10 cellular contexts compared by ENCODE assay signal in the genomic region with DNA sequence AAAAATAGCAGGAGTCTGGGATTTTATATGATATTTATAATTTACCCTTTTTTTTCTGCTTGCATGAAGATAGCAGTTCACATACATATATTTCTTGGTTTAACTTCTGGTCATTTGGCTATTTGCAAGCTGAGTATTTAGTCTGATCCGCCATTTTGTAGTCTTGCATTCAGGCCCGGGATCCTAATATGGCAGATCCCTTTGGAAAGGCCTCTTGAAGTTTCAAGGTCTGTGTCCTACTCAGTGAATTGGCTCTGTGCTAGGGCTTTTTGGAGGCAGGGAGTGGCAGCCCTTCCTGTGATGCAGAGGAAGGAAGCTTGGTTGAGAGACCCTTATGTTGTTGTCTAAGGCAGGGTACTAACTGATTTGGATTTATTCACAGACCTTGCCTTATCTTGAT. TPM values are rescaled to one million over a fixed set of nuclear protein-coding genes. Genes with fewer than 3 reads are reported as not detected.
A peak's percentile ranks its signal among the peaks of the same experiment; 100 is the strongest.
DNase-seq lines count a peak whose midpoint lies in the region; ATAC-seq, FAIRE-seq and TF ChIP-seq lines count a peak whose summit lies in the region.
"Had no signal": no experiment of that assay in that cellular context is flagged by ENCODE, and none has a peak within 500 bp of the region (broad histone marks: within the 10 kb centered on the region; RNA-seq: fewer than 3 reads in every experiment).

No MANE protein-coding gene starts in this region.

- peaks cover 18% of the 10 kb centered on the region for H4K20me1 ChIP-seq in HepG2 (ENCODE audit: insufficient read depth, low read length)

- H3K36me3 Mint-ChIP-seq in activated naive CD8-positive, alpha-beta T cell = peaks cover 11% of the 10 kb centered on the region
- H3K36me3 Mint-ChIP-seq in immature natural killer cell = no peaks in the 10 kb centered on the region

- intact Hi-C loops in HepG2 (cut with micrococcal nuclease; ENCODE audit: unreplicated experiment) = loop anchor here (2.0 to 5.0 kb wide), 2 partner anchors 55 kb away; no protein-coding TSS in a partner anchor
- intact Hi-C loops in right lobe of liver (cut with DNase I) = no loop called here
- intact Hi-C loops in prostate gland (cut with DNase I) = loop anchor here (5.0 kb wide), 1 partner anchor 480 kb away; the partner anchor contains the start of gene UBE3A

- CTCF ChIA-PET in HepG2 (lab: Yijun Ruan, JAX; ENCODE audit: low intra/inter-chr PET ratio, low total read pairs) = no interaction called here

- H3K9ac ChIP-seq in HepG2 (ENCODE audit: insufficient read depth, low read depth, low read length) = no peak overlapping the region

- no peak overlapping the region for H3K27ac ChIP-seq in HepG2 (ENCODE audit: extremely low read length, insufficient read depth, low read length)
- no peak overlapping the region for H3K27ac ChIP-seq in right lobe of liver
- H3K27ac ChIP-seq in prostate gland = no peak overlapping the region

- no peak for TF ChIP-seq RAD21 in HepG2 (CRISPR knock-in tag; IDR thresholded peaks at IDR 0.05)

- H3K4me1 Mint-ChIP-seq in activated naive CD8-positive, alpha-beta T cell (ENCODE audit: low read depth) = peaks cover 11% of the 10 kb centered on the region
- H3K4me1 Mint-ChIP-seq in immature natural killer cell = peaks cover 32 to 55% of the 10 kb centered on the region in 2 donors

- H3K27me3 ChIP-seq in HepG2 (ENCODE audit: control insufficient read depth in 1 of 2, insufficient read depth in 2 of 2, low read length in 2 of 2) (no peaks in the 10 kb centered on the region; a peak in 2 of 5 replicates), right lobe of liver (no peaks in the 10 kb centered on the region), prostate gland (replicated peaks; ENCODE audit: insufficient read depth) (no peaks in the 10 kb centered on the region)
- H3K27me3 ChIP-seq: transverse colon had no signal

- no peak overlapping the region for H2AFZ ChIP-seq in HepG2 (ENCODE audit: low read length)

- TF ChIP-seq CTCF in HepG2 (CRISPR knock-in tag; IDR thresholded peaks at IDR 0.05) (no peak), right lobe of liver (IDR thresholded peaks at IDR 0.05) (no peak), prostate gland (IDR thresholded peaks at IDR 0.05) (no peak)

- BruUV-seq in HepG2 (replicated peaks; lab: Mats Ljungman, UMichigan) = no TSS peak

- H3K4me3 Mint-ChIP-seq in activated naive CD8-positive, alpha-beta T cell = peak overlapping the region; percentile 44
- H3K4me3 Mint-ChIP-seq in immature natural killer cell = peak overlapping the region; percentile 19 to 94 (median 58)

- peak overlapping the region; percentile 75 for H3K4me2 ChIP-seq in HepG2 (ENCODE audit: low read depth, low read length)

- in situ Hi-C loops in HepG2 (cut with HindIII; ENCODE audit: extremely low pct_ligation_motif_present, low pct_unique_long_range_greater_than_20kb) = no loop called here

- H3K9me3 Mint-ChIP-seq in activated naive CD8-positive, alpha-beta T cell (ENCODE audit: low read depth) = no peaks in the 10 kb centered on the region
- H3K9me3 Mint-ChIP-seq in immature natural killer cell = peaks cover 0 to 9% (median under 1%) of the 10 kb centered on the region in 6 donors

- POLR2A ChIA-PET in HepG2 (lab: Yijun Ruan, JAX) = no interaction called here

- H3K4me3 ChIP-seq in HepG2 (replicated peaks in 1 of 3; ENCODE audit: insufficient read depth in 1 of 3, low read depth in 2 of 3, low read length in 3 of 3) (peak overlapping the region in 2 of 3 experiments; percentile 3 to 82; a peak in 3 of 6 replicates), right lobe of liver (no peak overlapping the region), prostate gland (peak overlapping the region in 1 of 2 donors; percentile 61)
- H3K4me3 ChIP-seq: transverse colon had no signal

- FAIRE-seq in HepG2 (lab: Jason Lieb, UNC) = no peak

- no peak for ATAC-seq in HepG2
- no peak for ATAC-seq in right lobe of liver
- ATAC-seq in GM21381 (IDR thresholded peaks at IDR 0.05; ENCODE audit: unreplicated experiment) = no peak
- no peak for ATAC-seq in HG03039 (IDR thresholded peaks at IDR 0.05; ENCODE audit: unreplicated experiment)

- H3K36me3 ChIP-seq in HepG2 (replicated peaks in 1 of 2; ENCODE audit: control insufficient read depth in 1 of 2, insufficient read depth in 2 of 2, low read length in 2 of 2) = no peaks in the 10 kb centered on the region
- H3K36me3 ChIP-seq in right lobe of liver = no peaks in the 10 kb centered on the region
- H3K36me3 ChIP-seq in prostate gland = no peaks in the 10 kb centered on the region

- no peaks in the 10 kb centered on the region for H3K27me3 Mint-ChIP-seq in activated naive CD8-positive, alpha-beta T cell
- peaks cover 16 to 19% (median 18%) of the 10 kb centered on the region in 3 donors for H3K27me3 Mint-ChIP-seq in immature natural killer cell (ENCODE audit: low read depth in 3 of 3)

- H3K4me1 ChIP-seq in HepG2 (ENCODE audit: insufficient read depth, low read length) (peaks cover 46% of the 10 kb centered on the region), right lobe of liver (no peaks in the 10 kb centered on the region), prostate gland (replicated peaks) (no peaks in the 10 kb centered on the region)
- H3K4me1 ChIP-seq: transverse colon had no signal

- H3K9me3 ChIP-seq in HepG2 (ENCODE audit: low read length) (peaks cover 45% of the 10 kb centered on the region), right lobe of liver (no peaks in the 10 kb centered on the region), prostate gland (no peaks in the 10 kb centered on the region)

- no peak for DNase-seq in HepG2 (ENCODE audit: low spot score)
- DNase-seq in right lobe of liver = no peak
- DNase-seq in immature natural killer cell = no peak
- no peak for DNase-seq in prostate gland (ENCODE audit: low spot score)
- no peak for DNase-seq in NCI-H526 treated with DMSO at 0.1 percent for 48 hours (lab: John Stamatoyannopoulos, UW)
- DNase-seq: retina, transverse colon had no signal

- H3K27ac Mint-ChIP-seq in activated naive CD8-positive, alpha-beta T cell = no peak overlapping the region
- H3K27ac Mint-ChIP-seq in immature natural killer cell = peak overlapping the region in 5 of 6 donors; percentile 18 to 65 (median 53)

- 54% methylated on average over 2 of the region's 2 CpGs for WGBS in HepG2 (ENCODE audit: low lambda C conversion rate)
- 72% methylated on average over 2 of the region's 2 CpGs for WGBS in right lobe of liver (ENCODE audit: insufficient coverage, low coverage, low lambda C conversion rate, missing lambda C conversion rate)
- WGBS in prostate gland = 79% methylated on average over 2 of the region's 2 CpGs

- no peak for TF ChIP-seq EP300 in HepG2 (IDR thresholded peaks at IDR 0.05; ENCODE audit: low read depth in 2 of 2, low read length in 2 of 2)
- no peak for TF ChIP-seq EP300 in HepG2 (CRISPR knock-in tag; IDR thresholded peaks at IDR 0.05; ENCODE audit: borderline replicate concordance)

- H3K79me2 ChIP-seq in HepG2 (ENCODE audit: insufficient read depth, low read length) = peaks cover 76% of the 10 kb centered on the region

- TF ChIP-seq POLR2A in HepG2 (IDR thresholded peaks at IDR 0.05; ENCODE audit: insufficient read depth in 1 of 2, low read depth in 2 of 2, low read length in 2 of 2) (no peak), right lobe of liver (IDR thresholded peaks at IDR 0.05) (no peak), prostate gland (IDR thresholded peaks at IDR 0.05) (no peak)

RNA-seq across cellular contexts. Expression of gene SNRPN, which starts 2.9 kb away (rescaled TPM):
- 208 and 212 TPM in 2 replicates for total RNA-seq in HepG2 (2016; rRNA removed; fragmentation: Illumina TruSeq; extraction: Trizol)
- 102 and 134 TPM in 2 replicates for total RNA-seq in HepG2 (2016; cell fraction: cytosol; rRNA removed; fragmentation: Illumina TruSeq; extraction: Trizol; ENCODE audit: low read depth)
- total RNA-seq in HepG2 (2016; cell fraction: insoluble cytoplasmic fraction; rRNA removed; fragmentation: Illumina TruSeq; extraction: Trizol) = 189 and 210 TPM in 2 replicates
- 191 and 246 TPM in 2 replicates for total RNA-seq in HepG2 (2016; cell fraction: membrane; rRNA removed; fragmentation: Illumina TruSeq; extraction: Trizol)
- 98.0 and 107 TPM in 2 replicates for total RNA-seq in HepG2 (2016; cell fraction: nucleus; rRNA removed; fragmentation: Illumina TruSeq; extraction: Trizol)
- 133 and 140 TPM in 2 replicates for polyA plus RNA-seq in HepG2 (2011; rRNA removed)
- polyA plus RNA-seq in HepG2 (2011; cell fraction: cytosol; rRNA removed) = 149 and 162 TPM in 2 replicates
- polyA plus RNA-seq in HepG2 (2011; cell fraction: nucleus; rRNA removed) = 82.0 and 95.1 TPM in 2 replicates
- polyA plus RNA-seq in HepG2 (2012) = 126 and 133 TPM in 2 replicates
- 114 and 153 TPM in 2 replicates for polyA plus RNA-seq in HepG2 (2016; cell fraction: cytosol; fragmentation: Illumina TruSeq; extraction: Trizol; ENCODE audit: low read depth)
- 172 and 194 TPM in 2 replicates for polyA plus RNA-seq in HepG2 (2016; cell fraction: insoluble cytoplasmic fraction; fragmentation: Illumina TruSeq; extraction: Trizol; ENCODE audit: low read depth)
- polyA plus RNA-seq in HepG2 (2016; cell fraction: membrane; fragmentation: Illumina TruSeq; extraction: Trizol; ENCODE audit: low read depth) = 173 and 213 TPM in 2 replicates
- polyA plus RNA-seq in HepG2 (2016; cell fraction: nucleus; fragmentation: Illumina TruSeq; extraction: Trizol; ENCODE audit: insufficient read depth, low read depth) = 136 and 145 TPM in 2 replicates
- polyA minus RNA-seq in HepG2 (2011; rRNA and poly(A)+ RNA removed; ENCODE audit: low replicate concordance) = 0.49 and 125 TPM in 2 replicates
- 56.9 and 65.0 TPM in 2 replicates for polyA minus RNA-seq in HepG2 (2011; cell fraction: cytosol; rRNA and poly(A)+ RNA removed)
- polyA minus RNA-seq in HepG2 (2011; cell fraction: nucleus; rRNA and poly(A)+ RNA removed) = 134 and 139 TPM in 2 replicates
- total RNA-seq in right lobe of liver = 10 to 100 TPM; 21.7 to 37.7 (median 30.4) TPM
- polyA plus RNA-seq in immature natural killer cell = 100 to 1,000 TPM; 247 to 301 (median 272) TPM
- total RNA-seq in prostate gland = 100 to 1,000 TPM; 312 to 514 TPM

RNA-seq across cellular contexts. Expression of gene SNURF, which starts 2.9 kb away (rescaled TPM):
- total RNA-seq in HepG2 (2016; rRNA removed; fragmentation: Illumina TruSeq; extraction: Trizol) (7.6 and 10.2 TPM in 2 replicates), right lobe of liver (1 to 10 TPM in 4 of 6 experiments, under 1 TPM in 1, not detected in 1; 0.99 to 5.1 (median 2.6) TPM), prostate gland (1 to 10 TPM; 6.9 to 9.6 TPM)
- total RNA-seq in HepG2 (2016; cell fraction: cytosol; rRNA removed; fragmentation: Illumina TruSeq; extraction: Trizol; ENCODE audit: low read depth) = 1.5 and 2.2 TPM in 2 replicates
- total RNA-seq in HepG2 (2016; cell fraction: insoluble cytoplasmic fraction; rRNA removed; fragmentation: Illumina TruSeq; extraction: Trizol) = 8.7 and 13.6 TPM in 2 replicates
- 0.93 and 5.9 TPM in 2 replicates for total RNA-seq in HepG2 (2016; cell fraction: membrane; rRNA removed; fragmentation: Illumina TruSeq; extraction: Trizol)
- 19.5 and 20.4 TPM in 2 replicates for total RNA-seq in HepG2 (2016; cell fraction: nucleus; rRNA removed; fragmentation: Illumina TruSeq; extraction: Trizol)
- polyA plus RNA-seq in HepG2 (2011; rRNA removed) (2.1 and 2.4 TPM in 2 replicates), immature natural killer cell (10 to 100 TPM in 2 of 3 donors, 1 to 10 TPM in 1; 4.9 to 34.7 (median 18.1) TPM)
- 1.6 and 3.5 TPM in 2 replicates for polyA plus RNA-seq in HepG2 (2011; cell fraction: cytosol; rRNA removed)
- polyA plus RNA-seq in HepG2 (2011; cell fraction: nucleus; rRNA removed) = 1.3 and 3.0 TPM in 2 replicates
- 71.6 and 98.2 TPM in 2 replicates for polyA plus RNA-seq in HepG2 (2012)
- polyA plus RNA-seq in HepG2 (2016; cell fraction: cytosol; fragmentation: Illumina TruSeq; extraction: Trizol; ENCODE audit: low read depth) = 3.5 and 7.6 TPM in 2 replicates
- 11.7 and 15.8 TPM in 2 replicates for polyA plus RNA-seq in HepG2 (2016; cell fraction: insoluble cytoplasmic fraction; fragmentation: Illumina TruSeq; extraction: Trizol; ENCODE audit: low read depth)
- polyA plus RNA-seq in HepG2 (2016; cell fraction: membrane; fragmentation: Illumina TruSeq; extraction: Trizol; ENCODE audit: low read depth) = 2.1 and 4.6 TPM in 2 replicates
- 5.9 and 6.6 TPM in 2 replicates for polyA plus RNA-seq in HepG2 (2016; cell fraction: nucleus; fragmentation: Illumina TruSeq; extraction: Trizol; ENCODE audit: insufficient read depth, low read depth)
- polyA minus RNA-seq in HepG2 (2011; rRNA and poly(A)+ RNA removed; ENCODE audit: low replicate concordance) = 5.2 TPM in 1 of 2 replicates, not detected in the other
- 5.1 and 8.9 TPM in 2 replicates for polyA minus RNA-seq in HepG2 (2011; cell fraction: cytosol; rRNA and poly(A)+ RNA removed)
- polyA minus RNA-seq in HepG2 (2011; cell fraction: nucleus; rRNA and poly(A)+ RNA removed) = 46.2 and 51.5 TPM in 2 replicates

Comparison
In these comparisons a context has a peak if more than half of its experiments do, and no peak if none do; other contexts are left out.
1. H3K4me3 ChIP-seq: peak in HepG2 (2 of 3); none in right lobe of liver (0 of 3).
2. intact Hi-C loops: an anchor here in HepG2 (2.0 to 5.0 kb wide) and prostate gland (5.0 kb wide); none called in right lobe of liver.